11 cellular contexts compared by ENCODE assay signal in the genomic region with DNA sequence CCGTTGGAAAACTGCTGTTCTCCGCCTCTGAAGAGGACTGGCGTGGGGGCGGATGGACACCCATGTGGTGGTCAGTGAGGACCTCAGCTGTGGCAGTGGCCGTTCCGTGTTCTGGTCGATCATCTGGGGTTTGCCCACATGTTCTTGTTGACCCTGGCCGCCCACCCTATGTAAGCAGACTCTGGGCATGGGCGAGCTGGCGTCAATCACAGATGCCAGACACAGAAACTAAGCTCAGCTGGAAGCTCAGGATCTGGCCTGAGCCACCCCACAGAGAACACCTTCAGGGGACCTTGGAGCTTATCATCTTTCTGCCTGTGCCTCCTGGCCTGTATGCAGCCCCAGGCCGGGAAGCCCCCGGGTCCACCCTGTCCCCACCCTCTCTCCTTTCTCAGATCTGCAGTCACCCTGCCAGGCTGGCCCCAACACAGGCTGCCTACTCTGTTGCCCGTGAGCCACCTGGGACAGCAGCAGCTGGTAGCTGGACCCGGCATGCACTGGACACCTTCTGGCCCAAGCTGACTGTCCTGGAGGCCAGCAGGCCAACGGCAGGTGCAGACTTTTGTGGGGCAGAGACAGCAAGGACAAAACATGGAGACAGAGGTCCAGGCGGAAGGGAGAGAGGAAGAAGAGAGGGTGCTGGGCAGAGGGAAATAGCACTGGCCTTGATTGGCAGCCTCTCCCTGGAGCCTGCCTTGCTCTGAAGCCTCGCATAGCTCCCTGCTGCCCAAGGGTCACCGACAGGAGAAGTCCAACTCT.
"Had no signal": no experiment of that assay in that cellular context is flagged by ENCODE, and none has a peak within 500 bp of the region (broad histone marks: within the 10 kb centered on the region; RNA-seq: fewer than 3 reads in every experiment).

No MANE protein-coding gene starts in this region.

- H3K9me3 ChIP-seq: upper lobe of left lung had no signal

- H3K36me3 Mint-ChIP-seq: activated naive CD8-positive, alpha-beta T cell; mesothelial cell of epicardium had no signal

- H3K4me1 Mint-ChIP-seq: mesothelial cell of epicardium had no signal

- H3K36me3 ChIP-seq: upper lobe of left lung had no signal

- H3K4me3 Mint-ChIP-seq: activated naive CD8-positive, alpha-beta T cell; mesothelial cell of epicardium had no signal

- H3K4me1 ChIP-seq: esophagus muscularis mucosa, upper lobe of left lung had no signal

- H3K27ac Mint-ChIP-seq: activated naive CD8-positive, alpha-beta T cell; mesothelial cell of epicardium had no signal

- ATAC-seq: activated CD4-positive, CD25-positive, alpha-beta regulatory T cell treated with anti-CD3 and anti-CD28 coated beads, Interleukin-2, amount 50 U/mL, for 24 hours had no signal

- H3K27me3 Mint-ChIP-seq: activated naive CD8-positive, alpha-beta T cell had no signal

- H3K4me3 ChIP-seq: esophagus muscularis mucosa, upper lobe of left lung had no signal

- H3K27ac ChIP-seq: esophagus muscularis mucosa, upper lobe of left lung had no signal

- H3K9me3 Mint-ChIP-seq: mesothelial cell of epicardium had no signal

- H3K27me3 ChIP-seq: esophagus muscularis mucosa, upper lobe of left lung had no signal

- DNase-seq: activated CD4-positive, alpha-beta T cell treated with anti-CD3 and anti-CD28 coated beads, Interleukin-2, amount 50 U/mL, for 4 hours; activated gamma-delta T cell; activated T-cell treated with anti-CD3 and anti-CD28 coated beads, Interleukin-2, amount 50 U/mL, for 1 hour; anterior cingulate cortex; stimulated activated CD4-positive, alpha-beta T cell treated with anti-CD3 and anti-CD28 coated beads, Interleukin-2, amount 100 ng/mL, for 24 hours; stimulated activated naive CD4-positive, alpha-beta T cell treated with Interleukin-2 at 50 U/mL for 16 hours had no signal
